In the genomic region with DNA sequence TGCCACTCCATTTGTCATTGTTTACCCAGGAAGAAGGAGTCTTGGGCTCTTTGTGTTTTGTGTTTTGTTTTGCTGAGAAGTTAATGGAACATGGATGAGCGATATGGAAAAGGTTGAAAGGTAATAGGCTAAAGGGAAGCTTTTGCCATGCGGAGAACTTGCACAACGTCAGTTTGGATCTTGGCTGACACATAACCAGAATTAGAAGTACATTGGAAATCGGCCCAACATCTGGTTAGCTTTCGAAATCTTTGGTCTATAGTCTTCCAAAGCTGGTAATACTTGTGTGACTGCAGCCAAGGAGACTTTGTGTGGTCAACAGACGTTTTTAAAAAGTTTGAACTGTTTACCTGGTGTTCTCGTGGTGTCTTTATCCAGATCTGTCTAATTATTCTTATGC, we compare ENCODE assay signal across 13 cellular contexts.
DNase-seq lines count a peak whose midpoint lies in the region; ATAC-seq and TF ChIP-seq lines count a peak whose summit lies in the region.
"Had no signal": no experiment of that assay in that cellular context is flagged by ENCODE, and none has a peak within 500 bp of the region (broad histone marks: within the 10 kb centered on the region; RNA-seq: fewer than 3 reads in every experiment).

No MANE protein-coding gene starts in this region.

- no peak overlapping the region for H3K4me3 Mint-ChIP-seq in activated CD4-positive, alpha-beta T cell treated with anti-CD3 and anti-CD28 coated beads, Interleukin-2, amount 10 ng/mL, durations not matched to agents 24 days and 14 days
- no peak overlapping the region for H3K4me3 Mint-ChIP-seq in activated CD4-positive, alpha-beta T cell treated with anti-CD3 and anti-CD28 coated beads for 36 hours
- no peak overlapping the region for H3K4me3 Mint-ChIP-seq in immature natural killer cell

- peaks cover 0 to 6% (median 3%) of the 10 kb centered on the region in 4 donors for H3K36me3 ChIP-seq in right lobe of liver

- H3K27me3 Mint-ChIP-seq in activated CD4-positive, alpha-beta T cell treated with anti-CD3 and anti-CD28 coated beads, Interleukin-2, amount 10 ng/mL, durations not matched to agents 24 days and 14 days, result no peaks in the 10 kb centered on the region
- H3K27me3 Mint-ChIP-seq in activated CD4-positive, alpha-beta T cell treated with anti-CD3 and anti-CD28 coated beads for 36 hours, result no peaks in the 10 kb centered on the region
- H3K27me3 Mint-ChIP-seq in immature natural killer cell (ENCODE audit: low read depth in 3 of 3), result peaks cover 0 to 4% (median 0%) of the 10 kb centered on the region in 3 donors

- peak overlapping the region; percentile 49 for H3K27ac Mint-ChIP-seq in activated CD4-positive, alpha-beta T cell treated with anti-CD3 and anti-CD28 coated beads, Interleukin-2, amount 10 ng/mL, durations not matched to agents 24 days and 14 days
- no peak overlapping the region for H3K27ac Mint-ChIP-seq in activated CD4-positive, alpha-beta T cell treated with anti-CD3 and anti-CD28 coated beads for 36 hours
- H3K27ac Mint-ChIP-seq in immature natural killer cell, result no peak overlapping the region

- peaks cover 13% of the 10 kb centered on the region for H3K9me3 Mint-ChIP-seq in activated CD4-positive, alpha-beta T cell treated with anti-CD3 and anti-CD28 coated beads, Interleukin-2, amount 10 ng/mL, durations not matched to agents 24 days and 14 days
- peaks cover 4% of the 10 kb centered on the region for H3K9me3 Mint-ChIP-seq in activated CD4-positive, alpha-beta T cell treated with anti-CD3 and anti-CD28 coated beads for 36 hours (ENCODE audit: low read depth)
- peaks cover 0 to 5% (median 3%) of the 10 kb centered on the region in 6 donors for H3K9me3 Mint-ChIP-seq in immature natural killer cell

- no peak for ATAC-seq in activated CD4-positive, alpha-beta T cell treated with anti-CD3 and anti-CD28 coated beads for 36 hours
- ATAC-seq in right lobe of liver (peak; percentile 52 to 82 (median 66)), HG03460 (IDR thresholded peaks at IDR 0.05; ENCODE audit: unreplicated experiment) (no peak)
- ATAC-seq: SK-N-SH treated with all-trans-retinoic acid at 6 μM for 48 hours had no signal

- CTCF ChIA-PET in activated CD4-positive, alpha-beta T cell treated with anti-CD3 and anti-CD28 coated beads for 36 hours (lab: Charles Lee), result interaction anchor here (0.7 to 1.2 kb wide), 2 partner anchors 16 to 61 kb away, joined by 3 to 5 read pairs; no protein-coding TSS in a partner anchor

- H3K4me1 Mint-ChIP-seq in activated CD4-positive, alpha-beta T cell treated with anti-CD3 and anti-CD28 coated beads, Interleukin-2, amount 10 ng/mL, durations not matched to agents 24 days and 14 days, result peaks cover 32% of the 10 kb centered on the region
- H3K4me1 Mint-ChIP-seq in activated CD4-positive, alpha-beta T cell treated with anti-CD3 and anti-CD28 coated beads for 36 hours, result peaks cover 2% of the 10 kb centered on the region
- peaks cover 0 to 12% of the 10 kb centered on the region in 2 donors for H3K4me1 Mint-ChIP-seq in immature natural killer cell

- no peak overlapping the region for H3K27ac ChIP-seq in right lobe of liver

- TF ChIP-seq CTCF in choroid plexus epithelial cell (conservative IDR thresholded peaks at IDR 0.05; ENCODE audit: low read depth, low read length), result no peak
- TF ChIP-seq CTCF in right lobe of liver (IDR thresholded peaks at IDR 0.05), result no peak

- no peak overlapping the region for H3K4me3 ChIP-seq in choroid plexus epithelial cell (ENCODE audit: low read depth, low read length)
- no peak overlapping the region for H3K4me3 ChIP-seq in right lobe of liver
- H3K4me3 ChIP-seq: spleen had no signal

- peaks cover 76% of the 10 kb centered on the region for H3K36me3 Mint-ChIP-seq in activated CD4-positive, alpha-beta T cell treated with anti-CD3 and anti-CD28 coated beads, Interleukin-2, amount 10 ng/mL, durations not matched to agents 24 days and 14 days (ENCODE audit: low read depth)
- H3K36me3 Mint-ChIP-seq in activated CD4-positive, alpha-beta T cell treated with anti-CD3 and anti-CD28 coated beads for 36 hours (ENCODE audit: low read depth), result peaks cover 45% of the 10 kb centered on the region
- H3K36me3 Mint-ChIP-seq in immature natural killer cell, result peaks cover 22 to 47% (median 32%) of the 10 kb centered on the region in 3 donors

- POLR2A ChIA-PET in activated CD4-positive, alpha-beta T cell treated with anti-CD3 and anti-CD28 coated beads for 36 hours (lab: Charles Lee), result interaction anchor here (0.7 kb wide), 1 partner anchor 68 kb away, joined by 3 read pairs; no protein-coding TSS in a partner anchor

- intact Hi-C loops in activated CD4-positive, alpha-beta T cell treated with anti-CD3 and anti-CD28 coated beads, Interleukin-2, amount 10 ng/mL, durations not matched to agents 24 days and 14 days (cut with micrococcal nuclease), result no loop called here
- intact Hi-C loops in activated CD4-positive, alpha-beta T cell treated with anti-CD3 and anti-CD28 coated beads for 36 hours (cut with DNase I, micrococcal nuclease), result no loop called here
- intact Hi-C loops in right lobe of liver (cut with DNase I), result no loop called here

- no peak for DNase-seq in activated CD4-positive, alpha-beta T cell treated with anti-CD3 and anti-CD28 coated beads, Interleukin-2, amount 10 ng/mL, durations not matched to agents 24 days and 14 days
- no peak for DNase-seq in activated CD4-positive, alpha-beta T cell treated with anti-CD3 and anti-CD28 coated beads for 36 hours
- DNase-seq in choroid plexus epithelial cell (ENCODE audit: low read depth) (peak; percentile 79), right lobe of liver (peak in 1 of 3 donors; percentile 83), ureter (ENCODE audit: low spot score) (peak; percentile 57), immature natural killer cell (no peak), KG1 (lab: John Stamatoyannopoulos, UW) (no peak)
- DNase-seq: activated CD4-positive, alpha-beta T cell treated with anti-CD3 and anti-CD28 coated beads, Interleukin-2, amount 50 U/mL, for 1 hour; DND-41; NCI-H510A treated with DMSO at 0.1 percent for 48 hours; spleen had no signal

- H3K27me3 ChIP-seq in right lobe of liver, result no peaks in the 10 kb centered on the region
- H3K27me3 ChIP-seq: spleen had no signal

- no peaks in the 10 kb centered on the region for H3K9me3 ChIP-seq in right lobe of liver

- WGBS in right lobe of liver (ENCODE audit: insufficient coverage, low coverage, low lambda C conversion rate, missing lambda C conversion rate), result 38% methylated on average over 7 of the region's 7 CpGs

- TF ChIP-seq POLR2A in right lobe of liver (IDR thresholded peaks at IDR 0.05), result no peak

- peaks cover 0 to 9% (median 0%) of the 10 kb centered on the region in 4 donors for H3K4me1 ChIP-seq in right lobe of liver
- H3K4me1 ChIP-seq: spleen had no signal

Comparison
In these comparisons a context has a peak if more than half of its experiments do, and no peak if none do; other contexts are left out.
1. DNase-seq: peak in choroid plexus epithelial cell (single experiment) and ureter (single experiment); none in activated CD4-positive, alpha-beta T cell treated with anti-CD3 and anti-CD28 coated beads, Interleukin-2, amount 10 ng/mL, durations not matched to agents 24 days and 14 days (single experiment), activated CD4-positive, alpha-beta T cell treated with anti-CD3 and anti-CD28 coated beads for 36 hours (single experiment), immature natural killer cell (0 of 3) and KG1 (single experiment).
2. ATAC-seq: peak in right lobe of liver (4 of 4); none in activated CD4-positive, alpha-beta T cell treated with anti-CD3 and anti-CD28 coated beads for 36 hours (single experiment) and HG03460 (single experiment).